Comparison of ENCODE assay signal across 23 cellular contexts in the genomic region with DNA sequence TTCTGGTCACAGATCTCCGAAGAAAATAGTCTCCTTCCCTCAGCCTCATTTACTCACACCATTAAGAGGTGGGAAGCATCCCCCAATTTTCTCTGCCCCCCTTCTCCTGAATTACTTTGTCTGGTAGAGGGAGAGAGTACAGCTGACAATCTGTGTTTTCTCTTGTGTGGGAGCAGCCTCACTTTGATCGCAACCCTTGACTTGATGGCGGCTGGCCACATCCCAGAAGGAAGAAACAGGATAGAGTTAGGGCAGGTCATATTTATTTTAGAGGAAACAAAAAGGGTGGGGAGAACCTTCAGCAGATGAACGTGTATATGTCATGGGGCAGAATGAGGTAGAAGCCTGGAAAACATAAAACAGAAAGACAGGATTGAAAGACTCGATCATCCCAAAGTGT.
"Had no signal": no experiment of that assay in that cellular context is flagged by ENCODE, and none has a peak within 500 bp of the region (broad histone marks: within the 10 kb centered on the region; RNA-seq: fewer than 3 reads in every experiment).

No MANE protein-coding gene starts in this region.

- H3K4me1 Mint-ChIP-seq: natural killer cell; stimulated activated memory B cell treated with anti-CD40 and anti-IgM and Interleukin-4, amounts not matched to agents 10 μg/mL and 1 μg/mL and 100 μg/mL, for 72 hours had no signal

- H3K36me3 Mint-ChIP-seq: natural killer cell; stimulated activated memory B cell treated with anti-CD40 and anti-IgM and Interleukin-4, amounts not matched to agents 10 μg/mL and 1 μg/mL and 100 μg/mL, for 72 hours; type B pancreatic cell had no signal

- H3K9me3 Mint-ChIP-seq: effector memory CD8-positive, alpha-beta T cell; natural killer cell; stimulated activated memory B cell treated with anti-CD40 and anti-IgM and Interleukin-4, amounts not matched to agents 10 μg/mL and 1 μg/mL and 100 μg/mL, for 72 hours had no signal

- H3K4me3 ChIP-seq: esophagus squamous epithelium, left lung, prostate gland, right atrium auricular region, sigmoid colon, testis, tibial artery had no signal

- H3K9me3 ChIP-seq: esophagus squamous epithelium, left lung, prostate gland, right atrium auricular region, sigmoid colon, testis, tibial artery had no signal

- H3K27ac ChIP-seq: esophagus squamous epithelium, left lung, prostate gland, right atrium auricular region, sigmoid colon, testis, tibial artery had no signal

- H3K27me3 ChIP-seq: right atrium auricular region, testis, tibial artery had no signal

- H3K36me3 ChIP-seq: esophagus squamous epithelium, left lung, prostate gland, right atrium auricular region, sigmoid colon, tibial artery had no signal

- H3K4me1 ChIP-seq: esophagus squamous epithelium, left lung, prostate gland, right atrium auricular region, sigmoid colon had no signal

- H3K4me3 Mint-ChIP-seq: effector memory CD8-positive, alpha-beta T cell; natural killer cell; stimulated activated memory B cell treated with anti-CD40 and anti-IgM and Interleukin-4, amounts not matched to agents 10 μg/mL and 1 μg/mL and 100 μg/mL, for 72 hours; type B pancreatic cell had no signal

- ATAC-seq: effector memory CD8-positive, alpha-beta T cell; left lung; natural killer cell; stimulated activated memory B cell treated with anti-CD40 and anti-IgM and Interleukin-4, amounts not matched to agents 10 μg/mL and 1 μg/mL and 100 μg/mL, for 72 hours; stimulated activated naive CD8-positive, alpha-beta T cell treated with anti-CD3 and anti-CD28 coated beads, Interleukin-15, Interleukin-2, amounts not matched to agents 100 U/mL and 50 U/mL, for 24 hours had no signal

- H3K27ac Mint-ChIP-seq: effector memory CD8-positive, alpha-beta T cell; natural killer cell; stimulated activated memory B cell treated with anti-CD40 and anti-IgM and Interleukin-4, amounts not matched to agents 10 μg/mL and 1 μg/mL and 100 μg/mL, for 72 hours; type B pancreatic cell had no signal

- DNase-seq: cortex of kidney; effector memory CD8-positive, alpha-beta T cell; erythroblast; esophagus squamous epithelium; foreskin melanocyte; hypothalamus; left lung; mesendoderm; natural killer cell; nucleus accumbens; sigmoid colon; stimulated activated CD4-positive, alpha-beta T cell treated with anti-CD3 and anti-CD28 coated beads, Interleukin-2, amount 100 ng/mL, for 24 hours; stimulated activated CD4-positive, alpha-beta T cell treated with anti-CD3 and anti-CD28 coated beads, Interleukin-4, amount 100 ng/mL, for 4 hours; stimulated activated naive CD8-positive, alpha-beta T cell treated with anti-CD3 and anti-CD28 coated beads, Interleukin-15, Interleukin-2, amounts not matched to agents 100 U/mL and 50 U/mL, for 24 hours; substantia nigra; testis; tibial artery had no signal

- FAIRE-seq: endometrium, keratinocyte had no signal
